Comparison of ENCODE assay signal across 2 cellular contexts in the genomic region with DNA sequence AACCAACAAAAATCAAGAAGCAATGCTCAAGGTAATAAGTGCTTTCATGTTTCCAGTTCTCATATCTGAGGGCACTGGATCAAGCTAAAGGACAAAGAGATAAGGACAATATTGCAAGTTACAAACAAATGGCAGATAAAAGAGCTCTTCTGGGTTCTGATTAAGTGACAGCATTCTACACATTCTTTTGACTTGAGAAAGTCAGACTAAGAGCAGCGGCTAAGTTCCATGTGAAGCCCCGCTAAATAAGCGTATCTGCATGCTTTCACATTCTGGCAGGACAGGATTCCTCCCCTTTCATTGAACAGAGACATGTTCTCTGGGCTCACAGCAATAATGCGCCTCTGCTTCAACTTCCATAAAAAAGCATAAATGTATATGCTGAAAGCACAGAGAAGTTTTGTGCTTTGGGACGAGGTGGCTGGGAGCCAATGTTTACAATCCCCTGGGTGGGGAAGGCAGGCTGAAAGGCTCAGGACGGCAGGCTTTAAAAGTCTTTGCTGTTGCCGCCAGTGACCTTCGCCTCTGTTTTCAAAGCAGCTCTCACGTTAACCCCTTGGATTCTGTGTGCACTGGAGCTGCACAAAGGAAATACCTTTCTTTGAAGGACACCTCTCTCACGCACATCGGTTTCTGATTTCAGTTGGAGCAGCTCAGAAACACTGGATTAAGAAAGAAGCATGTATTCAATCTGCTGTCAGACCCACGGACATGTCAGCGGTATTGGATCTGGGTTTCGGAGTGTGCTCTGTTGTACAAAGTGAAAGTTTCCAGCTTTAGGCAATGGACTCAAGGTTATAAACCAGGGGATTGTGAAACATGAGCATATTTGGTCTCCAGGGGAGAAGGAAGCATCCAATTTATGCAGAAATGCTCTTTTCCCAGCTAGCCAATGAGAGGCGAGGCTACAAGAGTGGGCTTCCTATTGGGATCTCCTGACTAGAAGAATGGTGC.
TF ChIP-seq lines count a peak whose summit lies in the region.

No MANE protein-coding gene starts in this region.

TF ChIP-seq in HEK293, 187 proteins besides CTCF, POLR2A, EP300 and RAD21 (continued from another document and continues in another):
- TF ChIP-seq, protein P1, sequence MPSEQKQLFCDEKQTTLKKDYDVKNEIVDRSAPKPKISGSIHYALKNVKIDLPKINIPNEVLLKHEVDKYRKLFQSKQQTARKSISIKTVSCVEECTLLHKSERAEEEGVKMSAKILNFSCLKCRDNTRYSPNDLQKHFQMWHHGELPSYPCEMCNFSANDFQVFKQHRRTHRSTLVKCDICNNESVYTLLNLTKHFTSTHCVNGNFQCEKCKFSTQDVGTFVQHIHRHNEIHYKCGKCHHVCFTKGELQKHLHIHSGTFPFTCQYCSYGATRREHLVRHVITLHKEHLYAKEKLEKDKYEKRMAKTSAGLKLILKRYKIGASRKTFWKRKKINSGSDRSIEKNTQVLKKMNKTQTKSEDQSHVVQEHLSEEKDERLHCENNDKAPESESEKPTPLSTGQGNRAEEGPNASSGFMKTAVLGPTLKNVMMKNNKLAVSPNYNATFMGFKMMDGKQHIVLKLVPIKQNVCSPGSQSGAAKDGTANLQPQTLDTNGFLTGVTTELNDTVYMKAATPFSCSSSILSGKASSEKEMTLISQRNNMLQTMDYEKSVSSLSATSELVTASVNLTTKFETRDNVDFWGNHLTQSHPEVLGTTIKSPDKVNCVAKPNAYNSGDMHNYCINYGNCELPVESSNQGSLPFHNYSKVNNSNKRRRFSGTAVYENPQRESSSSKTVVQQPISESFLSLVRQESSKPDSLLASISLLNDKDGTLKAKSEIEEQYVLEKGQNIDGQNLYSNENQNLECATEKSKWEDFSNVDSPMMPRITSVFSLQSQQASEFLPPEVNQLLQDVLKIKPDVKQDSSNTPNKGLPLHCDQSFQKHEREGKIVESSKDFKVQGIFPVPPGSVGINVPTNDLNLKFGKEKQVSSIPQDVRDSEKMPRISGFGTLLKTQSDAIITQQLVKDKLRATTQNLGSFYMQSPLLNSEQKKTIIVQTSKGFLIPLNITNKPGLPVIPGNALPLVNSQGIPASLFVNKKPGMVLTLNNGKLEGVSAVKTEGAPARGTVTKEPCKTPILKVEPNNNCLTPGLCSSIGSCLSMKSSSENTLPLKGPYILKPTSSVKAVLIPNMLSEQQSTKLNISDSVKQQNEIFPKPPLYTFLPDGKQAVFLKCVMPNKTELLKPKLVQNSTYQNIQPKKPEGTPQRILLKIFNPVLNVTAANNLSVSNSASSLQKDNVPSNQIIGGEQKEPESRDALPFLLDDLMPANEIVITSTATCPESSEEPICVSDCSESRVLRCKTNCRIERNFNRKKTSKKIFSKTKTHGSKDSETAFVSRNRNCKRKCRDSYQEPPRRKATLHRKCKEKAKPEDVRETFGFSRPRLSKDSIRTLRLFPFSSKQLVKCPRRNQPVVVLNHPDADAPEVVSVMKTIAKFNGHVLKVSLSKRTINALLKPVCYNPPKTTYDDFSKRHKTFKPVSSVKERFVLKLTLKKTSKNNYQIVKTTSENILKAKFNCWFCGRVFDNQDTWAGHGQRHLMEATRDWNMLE (tag by site-specific recombination; conservative IDR thresholded peaks at IDR 0.05; ENCODE audit: low read depth) = no peak
- TF ChIP-seq ZFP37 (tag by site-specific recombination; IDR thresholded peaks at IDR 0.05) (no peak), PRDM1 (tag by site-specific recombination; IDR thresholded peaks at IDR 0.05) (peak; percentile 11; the same call in 1 of the 2 replicates), ZNF404 (tag by site-specific recombination; IDR thresholded peaks at IDR 0.05) (no peak), BCL11A (tag by site-specific recombination; IDR thresholded peaks at IDR 0.05; ENCODE audit: low read depth) (no peak), ZNF16 (tag by site-specific recombination; IDR thresholded peaks at IDR 0.05; ENCODE audit: low read depth) (no peak), ZNF341 (tag by site-specific recombination; IDR thresholded peaks at IDR 0.05; ENCODE audit: low read depth) (peak; percentile 64; the same call in 1 of the 2 replicates), PBX3 (CRISPR knock-in tag; IDR thresholded peaks at IDR 0.05) (no peak), EGR2 (tag by site-specific recombination; IDR thresholded peaks at IDR 0.05; ENCODE audit: low read depth) (no peak), ZNF280D (tag by site-specific recombination; IDR thresholded peaks at IDR 0.05) (no peak), ZBTB21 (tag by site-specific recombination; IDR thresholded peaks at IDR 0.05) (no peak), ZNF544 (tag by site-specific recombination; IDR thresholded peaks at IDR 0.05) (no peak)
- TF ChIP-seq, protein P2, sequence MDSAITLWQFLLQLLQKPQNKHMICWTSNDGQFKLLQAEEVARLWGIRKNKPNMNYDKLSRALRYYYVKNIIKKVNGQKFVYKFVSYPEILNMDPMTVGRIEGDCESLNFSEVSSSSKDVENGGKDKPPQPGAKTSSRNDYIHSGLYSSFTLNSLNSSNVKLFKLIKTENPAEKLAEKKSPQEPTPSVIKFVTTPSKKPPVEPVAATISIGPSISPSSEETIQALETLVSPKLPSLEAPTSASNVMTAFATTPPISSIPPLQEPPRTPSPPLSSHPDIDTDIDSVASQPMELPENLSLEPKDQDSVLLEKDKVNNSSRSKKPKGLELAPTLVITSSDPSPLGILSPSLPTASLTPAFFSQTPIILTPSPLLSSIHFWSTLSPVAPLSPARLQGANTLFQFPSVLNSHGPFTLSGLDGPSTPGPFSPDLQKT (IDR thresholded peaks at IDR 0.05; ENCODE audit: borderline replicate concordance, low read depth, low read length) = no peak

TF ChIP-seq in WTC11, 78 proteins besides CTCF, POLR2A, EP300 and RAD21 (continued from another document):
- TF ChIP-seq AFF4 (CRISPR knock-in tag; IDR thresholded peaks at IDR 0.05; ENCODE audit: borderline replicate concordance) (no peak), GABPB1 (CRISPR knock-in tag; IDR thresholded peaks at IDR 0.05) (peak; percentile 45; the same call in 1 of the 2 replicates)
